In the genomic region with DNA sequence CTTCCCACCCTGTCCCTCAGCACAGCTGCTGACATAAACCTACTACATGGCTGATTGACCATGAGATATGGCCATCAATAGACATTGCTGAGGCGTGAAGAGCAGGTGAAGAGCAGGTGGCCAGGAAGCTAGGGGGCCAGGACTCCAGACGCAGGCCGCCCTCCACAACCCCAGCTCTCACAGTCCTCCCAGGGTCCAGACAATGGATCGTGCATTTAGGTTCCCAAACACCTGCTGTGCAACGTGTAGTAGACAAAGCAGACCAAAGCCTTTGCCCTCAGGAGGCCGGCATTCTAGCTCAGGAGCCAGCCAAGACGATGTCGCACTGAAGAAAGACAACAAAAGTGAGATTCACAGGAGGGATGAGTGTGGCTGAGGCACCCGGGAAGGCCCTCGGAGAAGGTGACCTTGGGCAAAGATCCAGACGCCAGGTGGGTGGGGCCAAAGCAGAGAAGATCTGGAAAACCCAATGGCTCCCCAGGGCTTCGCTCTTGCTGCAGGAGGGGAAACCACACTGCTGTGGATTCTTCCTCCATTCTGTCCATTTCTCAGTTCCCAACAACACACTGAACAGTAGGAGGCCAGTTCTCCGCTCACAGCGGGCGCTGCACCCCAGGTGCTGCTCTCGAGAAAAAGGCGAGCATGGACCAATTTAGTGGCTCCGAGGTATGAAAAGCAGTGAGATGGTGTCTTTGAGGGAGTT, we compare ENCODE assay signal across 17 cellular contexts. TPM values are rescaled to one million over a fixed set of nuclear protein-coding genes. Genes with fewer than 3 reads are reported as not detected.
DNase-seq lines count a peak whose midpoint lies in the region; ATAC-seq and TF ChIP-seq lines count a peak whose summit lies in the region.
"Had no signal": no experiment of that assay in that cellular context is flagged by ENCODE, and none has a peak within 500 bp of the region (broad histone marks: within the 10 kb centered on the region; RNA-seq: fewer than 3 reads in every experiment).

No MANE protein-coding gene starts in this region.

- DNase-seq in NCI-H146 (lab: John Stamatoyannopoulos, UW), result peak; percentile 18
- no peak for DNase-seq in NCI-H146 treated with DMSO at 0.1 percent for 48 hours (lab: John Stamatoyannopoulos, UW; ENCODE audit: unreplicated experiment)
- peak; percentile 50 for DNase-seq in coronary artery (ENCODE audit: low spot score)
- peak; percentile 67 for DNase-seq in posterior vena cava (ENCODE audit: low spot score)
- DNase-seq in SW 1271 (lab: John Stamatoyannopoulos, UW), result no peak
- no peak for DNase-seq in GM03348 (ENCODE audit: low spot score)
- DNase-seq: 8988T; activated CD4-positive, alpha-beta T cell treated with anti-CD3 and anti-CD28 coated beads for 48 hours; NCI-H226 had no signal

- no peak for TF ChIP-seq RAD21 in Ishikawa (IDR thresholded peaks at IDR 0.05; ENCODE audit: low read depth)

- no peak for ATAC-seq in GM19467 (IDR thresholded peaks at IDR 0.05; ENCODE audit: unreplicated experiment)
- ATAC-seq: HCT116 had no signal

- intact Hi-C loops in posterior vena cava (cut with DNase I), result no loop called here

- H3K27ac ChIP-seq in coronary artery, result no peak overlapping the region
- H3K27ac ChIP-seq: ascending aorta, SJSA1, skin epidermis had no signal

- no peak for TF ChIP-seq CTCF in coronary artery (IDR thresholded peaks at IDR 0.05)

- H3K4me3 ChIP-seq in coronary artery, result no peak overlapping the region
- H3K4me3 ChIP-seq: ascending aorta, SJSA1, skin epidermis had no signal

- TF ChIP-seq EP300 in Ishikawa (IDR thresholded peaks at IDR 0.05; ENCODE audit: borderline replicate concordance), result no peak

TF ChIP-seq in Ishikawa, 13 proteins besides CTCF, POLR2A, EP300 and RAD21:
- TF ChIP-seq, protein P1, sequence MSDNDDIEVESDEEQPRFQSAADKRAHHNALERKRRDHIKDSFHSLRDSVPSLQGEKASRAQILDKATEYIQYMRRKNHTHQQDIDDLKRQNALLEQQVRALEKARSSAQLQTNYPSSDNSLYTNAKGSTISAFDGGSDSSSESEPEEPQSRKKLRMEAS (IDR thresholded peaks at IDR 0.05), result 0 out of 2 replicates have a peak, but pooled peaks have one; percentile 17
- TF ChIP-seq TCF12 (IDR thresholded peaks at IDR 0.05; ENCODE audit: low read depth), result no peak

RNA-seq across cellular contexts. Expression of a gene that starts 1.4 kb away (rescaled TPM):
- not detected for total RNA-seq in posterior vena cava
- total RNA-seq: ascending aorta, Daoy, LHCN-M2, SJSA1 had no signal

RNA-seq across cellular contexts. Expression of a gene that starts 9.2 kb away (rescaled TPM):
- under 1 TPM in 1 of 2 donors, not detected in 1; 0.14 TPM for total RNA-seq in posterior vena cava
- total RNA-seq: ascending aorta, Daoy, LHCN-M2, SJSA1 had no signal

RNA-seq across cellular contexts. Expression of a gene that starts 20.1 kb away (rescaled TPM):
- 1 to 10 TPM; 3.7 to 5.6 TPM for total RNA-seq in posterior vena cava
- total RNA-seq: Daoy had no signal

RNA-seq across cellular contexts. Expression of a gene that starts 21.8 kb away (rescaled TPM):
- under 1 TPM in 1 of 2 donors, not detected in 1; 0.28 TPM for total RNA-seq in posterior vena cava
- total RNA-seq: ascending aorta, Daoy, LHCN-M2, SJSA1 had no signal

RNA-seq across cellular contexts. Expression of a gene that starts 57.1 kb away (rescaled TPM):
- total RNA-seq in posterior vena cava, result not detected
- total RNA-seq: ascending aorta, Daoy, LHCN-M2 had no signal

Comparison
In these comparisons a context has a peak if more than half of its experiments do, and no peak if none do; other contexts are left out.
1. DNase-seq: peak in NCI-H146 (single experiment), coronary artery (single experiment) and posterior vena cava (single experiment); none in NCI-H146 treated with DMSO at 0.1 percent for 48 hours (single experiment), SW 1271 (0 of 2) and GM03348 (single experiment).